Comparison of ENCODE assay signal across 8 cellular contexts in genomic region chr2:21111012-21111411, GRCh38. TPM values are rescaled to one million over a fixed set of nuclear protein-coding genes. Genes with fewer than 3 reads are reported as not detected.
"Had no signal": no experiment of that assay in that cellular context is flagged by ENCODE, and none has a peak within 500 bp of the region (broad histone marks: within the 10 kb centered on the region; RNA-seq: fewer than 3 reads in every experiment).

No MANE protein-coding gene starts in this region.

- ATAC-seq: GM12878 had no signal

- DNase-seq: GDM1, GF-D8 had no signal

- FAIRE-seq: G401.6, GM12878, GM12891, GM12892, GM19239 had no signal

- H3K4me3 ChIP-seq: GM12878 had no signal

RNA-seq across cellular contexts. Expression of gene TDRD15, which starts 12.8 kb away (rescaled TPM):
- total RNA-seq: G401, GM12878 had no signal
